ENCODE assay signal across 1 cellular context in genomic region chr15:64166104-64166890, GRCh38.
A peak's percentile ranks its signal among the peaks of the same experiment; 100 is the strongest.
TF ChIP-seq lines count a peak whose summit lies in the region.

No MANE protein-coding gene starts in this region.

TF ChIP-seq in K562, 482 proteins besides CTCF, POLR2A, EP300 and RAD21 (continued from another document):
- TF ChIP-seq, protein P1, sequence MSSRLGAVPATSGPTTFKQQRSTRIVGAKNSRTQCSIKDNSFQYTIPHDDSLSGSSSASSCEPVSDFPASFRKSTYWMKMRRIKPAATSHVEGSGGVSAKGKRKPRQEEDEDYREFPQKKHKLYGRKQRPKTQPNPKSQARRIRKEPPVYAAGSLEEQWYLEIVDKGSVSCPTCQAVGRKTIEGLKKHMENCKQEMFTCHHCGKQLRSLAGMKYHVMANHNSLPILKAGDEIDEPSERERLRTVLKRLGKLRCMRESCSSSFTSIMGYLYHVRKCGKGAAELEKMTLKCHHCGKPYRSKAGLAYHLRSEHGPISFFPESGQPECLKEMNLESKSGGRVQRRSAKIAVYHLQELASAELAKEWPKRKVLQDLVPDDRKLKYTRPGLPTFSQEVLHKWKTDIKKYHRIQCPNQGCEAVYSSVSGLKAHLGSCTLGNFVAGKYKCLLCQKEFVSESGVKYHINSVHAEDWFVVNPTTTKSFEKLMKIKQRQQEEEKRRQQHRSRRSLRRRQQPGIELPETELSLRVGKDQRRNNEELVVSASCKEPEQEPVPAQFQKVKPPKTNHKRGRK (tag; IDR thresholded peaks at IDR 0.05): no peak
- TF ChIP-seq SREBF2 (CRISPR knock-in tag; IDR thresholded peaks at IDR 0.05): no peak
- no peak for TF ChIP-seq PHF20 (IDR thresholded peaks at IDR 0.05; ENCODE audit: partially characterized antibody)
- TF ChIP-seq ZNF165 (CRISPR knock-in tag; IDR thresholded peaks at IDR 0.05; ENCODE audit: borderline replicate concordance): no peak
- TF ChIP-seq ZNF707 (CRISPR knock-in tag; conservative IDR thresholded peaks at IDR 0.05): no peak
- TF ChIP-seq, protein P2, sequence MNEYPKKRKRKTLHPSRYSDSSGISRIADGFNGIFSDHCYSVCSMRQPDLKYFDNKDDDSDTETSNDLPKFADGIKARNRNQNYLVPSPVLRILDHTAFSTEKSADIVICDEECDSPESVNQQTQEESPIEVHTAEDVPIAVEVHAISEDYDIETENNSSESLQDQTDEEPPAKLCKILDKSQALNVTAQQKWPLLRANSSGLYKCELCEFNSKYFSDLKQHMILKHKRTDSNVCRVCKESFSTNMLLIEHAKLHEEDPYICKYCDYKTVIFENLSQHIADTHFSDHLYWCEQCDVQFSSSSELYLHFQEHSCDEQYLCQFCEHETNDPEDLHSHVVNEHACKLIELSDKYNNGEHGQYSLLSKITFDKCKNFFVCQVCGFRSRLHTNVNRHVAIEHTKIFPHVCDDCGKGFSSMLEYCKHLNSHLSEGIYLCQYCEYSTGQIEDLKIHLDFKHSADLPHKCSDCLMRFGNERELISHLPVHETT (CRISPR knock-in tag; conservative IDR thresholded peaks at IDR 0.05 in 1 of 2, IDR thresholded peaks at IDR 0.05 in 1 of 2): no peak
- TF ChIP-seq ZNF324 (CRISPR knock-in tag; IDR thresholded peaks at IDR 0.05): no peak
- no peak for TF ChIP-seq RCOR1 (IDR thresholded peaks at IDR 0.05; ENCODE audit: borderline replicate concordance in 1 of 2, low read depth in 2 of 2, low read length in 2 of 2)
- no peak for TF ChIP-seq DIDO1 (tag; IDR thresholded peaks at IDR 0.05; ENCODE audit: low read depth)
- TF ChIP-seq POLR2AphosphoS2 (IDR thresholded peaks at IDR 0.05; ENCODE audit: low read length): peak; percentile 70; the same call in 1 of the 2 replicates
- TF ChIP-seq ZNF384 (IDR thresholded peaks at IDR 0.05; ENCODE audit: low read depth, low read length): no peak
- TF ChIP-seq CC2D1A (IDR thresholded peaks at IDR 0.05): no peak
- TF ChIP-seq ZKSCAN8 (CRISPR knock-in tag; IDR thresholded peaks at IDR 0.05): no peak
- TF ChIP-seq BCLAF1 (IDR thresholded peaks at IDR 0.05; ENCODE audit: borderline replicate concordance in 1 of 2, control insufficient read depth in 1 of 2, low read depth in 2 of 2, low read length in 1 of 2): no peak
- peak; percentile 87 for TF ChIP-seq MAFK (IDR thresholded peaks at IDR 0.05; ENCODE audit: low read length)
- TF ChIP-seq, protein P3, sequence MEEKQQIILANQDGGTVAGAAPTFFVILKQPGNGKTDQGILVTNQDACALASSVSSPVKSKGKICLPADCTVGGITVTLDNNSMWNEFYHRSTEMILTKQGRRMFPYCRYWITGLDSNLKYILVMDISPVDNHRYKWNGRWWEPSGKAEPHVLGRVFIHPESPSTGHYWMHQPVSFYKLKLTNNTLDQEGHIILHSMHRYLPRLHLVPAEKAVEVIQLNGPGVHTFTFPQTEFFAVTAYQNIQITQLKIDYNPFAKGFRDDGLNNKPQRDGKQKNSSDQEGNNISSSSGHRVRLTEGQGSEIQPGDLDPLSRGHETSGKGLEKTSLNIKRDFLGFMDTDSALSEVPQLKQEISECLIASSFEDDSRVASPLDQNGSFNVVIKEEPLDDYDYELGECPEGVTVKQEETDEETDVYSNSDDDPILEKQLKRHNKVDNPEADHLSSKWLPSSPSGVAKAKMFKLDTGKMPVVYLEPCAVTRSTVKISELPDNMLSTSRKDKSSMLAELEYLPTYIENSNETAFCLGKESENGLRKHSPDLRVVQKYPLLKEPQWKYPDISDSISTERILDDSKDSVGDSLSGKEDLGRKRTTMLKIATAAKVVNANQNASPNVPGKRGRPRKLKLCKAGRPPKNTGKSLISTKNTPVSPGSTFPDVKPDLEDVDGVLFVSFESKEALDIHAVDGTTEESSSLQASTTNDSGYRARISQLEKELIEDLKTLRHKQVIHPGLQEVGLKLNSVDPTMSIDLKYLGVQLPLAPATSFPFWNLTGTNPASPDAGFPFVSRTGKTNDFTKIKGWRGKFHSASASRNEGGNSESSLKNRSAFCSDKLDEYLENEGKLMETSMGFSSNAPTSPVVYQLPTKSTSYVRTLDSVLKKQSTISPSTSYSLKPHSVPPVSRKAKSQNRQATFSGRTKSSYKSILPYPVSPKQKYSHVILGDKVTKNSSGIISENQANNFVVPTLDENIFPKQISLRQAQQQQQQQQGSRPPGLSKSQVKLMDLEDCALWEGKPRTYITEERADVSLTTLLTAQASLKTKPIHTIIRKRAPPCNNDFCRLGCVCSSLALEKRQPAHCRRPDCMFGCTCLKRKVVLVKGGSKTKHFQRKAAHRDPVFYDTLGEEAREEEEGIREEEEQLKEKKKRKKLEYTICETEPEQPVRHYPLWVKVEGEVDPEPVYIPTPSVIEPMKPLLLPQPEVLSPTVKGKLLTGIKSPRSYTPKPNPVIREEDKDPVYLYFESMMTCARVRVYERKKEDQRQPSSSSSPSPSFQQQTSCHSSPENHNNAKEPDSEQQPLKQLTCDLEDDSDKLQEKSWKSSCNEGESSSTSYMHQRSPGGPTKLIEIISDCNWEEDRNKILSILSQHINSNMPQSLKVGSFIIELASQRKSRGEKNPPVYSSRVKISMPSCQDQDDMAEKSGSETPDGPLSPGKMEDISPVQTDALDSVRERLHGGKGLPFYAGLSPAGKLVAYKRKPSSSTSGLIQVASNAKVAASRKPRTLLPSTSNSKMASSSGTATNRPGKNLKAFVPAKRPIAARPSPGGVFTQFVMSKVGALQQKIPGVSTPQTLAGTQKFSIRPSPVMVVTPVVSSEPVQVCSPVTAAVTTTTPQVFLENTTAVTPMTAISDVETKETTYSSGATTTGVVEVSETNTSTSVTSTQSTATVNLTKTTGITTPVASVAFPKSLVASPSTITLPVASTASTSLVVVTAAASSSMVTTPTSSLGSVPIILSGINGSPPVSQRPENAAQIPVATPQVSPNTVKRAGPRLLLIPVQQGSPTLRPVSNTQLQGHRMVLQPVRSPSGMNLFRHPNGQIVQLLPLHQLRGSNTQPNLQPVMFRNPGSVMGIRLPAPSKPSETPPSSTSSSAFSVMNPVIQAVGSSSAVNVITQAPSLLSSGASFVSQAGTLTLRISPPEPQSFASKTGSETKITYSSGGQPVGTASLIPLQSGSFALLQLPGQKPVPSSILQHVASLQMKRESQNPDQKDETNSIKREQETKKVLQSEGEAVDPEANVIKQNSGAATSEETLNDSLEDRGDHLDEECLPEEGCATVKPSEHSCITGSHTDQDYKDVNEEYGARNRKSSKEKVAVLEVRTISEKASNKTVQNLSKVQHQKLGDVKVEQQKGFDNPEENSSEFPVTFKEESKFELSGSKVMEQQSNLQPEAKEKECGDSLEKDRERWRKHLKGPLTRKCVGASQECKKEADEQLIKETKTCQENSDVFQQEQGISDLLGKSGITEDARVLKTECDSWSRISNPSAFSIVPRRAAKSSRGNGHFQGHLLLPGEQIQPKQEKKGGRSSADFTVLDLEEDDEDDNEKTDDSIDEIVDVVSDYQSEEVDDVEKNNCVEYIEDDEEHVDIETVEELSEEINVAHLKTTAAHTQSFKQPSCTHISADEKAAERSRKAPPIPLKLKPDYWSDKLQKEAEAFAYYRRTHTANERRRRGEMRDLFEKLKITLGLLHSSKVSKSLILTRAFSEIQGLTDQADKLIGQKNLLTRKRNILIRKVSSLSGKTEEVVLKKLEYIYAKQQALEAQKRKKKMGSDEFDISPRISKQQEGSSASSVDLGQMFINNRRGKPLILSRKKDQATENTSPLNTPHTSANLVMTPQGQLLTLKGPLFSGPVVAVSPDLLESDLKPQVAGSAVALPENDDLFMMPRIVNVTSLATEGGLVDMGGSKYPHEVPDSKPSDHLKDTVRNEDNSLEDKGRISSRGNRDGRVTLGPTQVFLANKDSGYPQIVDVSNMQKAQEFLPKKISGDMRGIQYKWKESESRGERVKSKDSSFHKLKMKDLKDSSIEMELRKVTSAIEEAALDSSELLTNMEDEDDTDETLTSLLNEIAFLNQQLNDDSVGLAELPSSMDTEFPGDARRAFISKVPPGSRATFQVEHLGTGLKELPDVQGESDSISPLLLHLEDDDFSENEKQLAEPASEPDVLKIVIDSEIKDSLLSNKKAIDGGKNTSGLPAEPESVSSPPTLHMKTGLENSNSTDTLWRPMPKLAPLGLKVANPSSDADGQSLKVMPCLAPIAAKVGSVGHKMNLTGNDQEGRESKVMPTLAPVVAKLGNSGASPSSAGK (IDR thresholded peaks at IDR 0.05): no peak
TF ChIP-seq in K562: peak in this region for 9.
